12 cellular contexts compared by ENCODE assay signal in genomic region chr3:187017511-187018230, GRCh38.
DNase-seq lines count a peak whose midpoint lies in the region; ATAC-seq and TF ChIP-seq lines count a peak whose summit lies in the region.
"Had no signal": no experiment of that assay in that cellular context is flagged by ENCODE, and none has a peak within 500 bp of the region (broad histone marks: within the 10 kb centered on the region; RNA-seq: fewer than 3 reads in every experiment).

No MANE protein-coding gene starts in this region.

- intact Hi-C loops in A673 (cut with micrococcal nuclease; ENCODE audit: unreplicated experiment) (no loop called here), colonic mucosa (cut with DNase I) (no loop called here)

- no peak overlapping the region for H3K4me3 ChIP-seq in A673 (ENCODE audit: low read depth, low read length, poor library complexity, severe bottlenecking)
- H3K4me3 ChIP-seq in DOHH2 (ENCODE audit: low read length), result peak overlapping the region; percentile 68
- H3K4me3 ChIP-seq in colonic mucosa, result no peak overlapping the region
- H3K4me3 ChIP-seq: pancreas had no signal

- peak overlapping the region; percentile 85 for H3K4me2 ChIP-seq in DOHH2 (ENCODE audit: low read length)

- DNase-seq in A673 (ENCODE audit: low spot score), result no peak
- DNase-seq in colonic mucosa, result peak; percentile 15
- DNase-seq in memory B cell (ENCODE audit: low spot score in 2 of 2), result no peak
- no peak for DNase-seq in type B pancreatic cell (ENCODE audit: extremely low spot score, unreplicated experiment)
- DNase-seq in erythroblast (lab: John Stamatoyannopoulos, UW), result no peak
- DNase-seq in cerebellum (ENCODE audit: low spot score), result no peak
- DNase-seq: activated CD4-positive, CD25-positive, alpha-beta regulatory T cell; activated T-cell treated with anti-CD3 and anti-CD28 coated beads, Interleukin-2, amount 50 U/mL, for 24 hours; NCI-H1048; pancreas had no signal

- H3K36me3 ChIP-seq in A673 (ENCODE audit: insufficient read depth, low read length, poor library complexity, severe bottlenecking), result no peaks in the 10 kb centered on the region
- peaks cover 86% of the 10 kb centered on the region for H3K36me3 ChIP-seq in DOHH2 (ENCODE audit: control insufficient read depth, low read length)
- H3K36me3 ChIP-seq in colonic mucosa, result no peaks in the 10 kb centered on the region
- H3K36me3 ChIP-seq: pancreas had no signal

- H3K36me3 Mint-ChIP-seq in memory B cell (peaks cover 27% of the 10 kb centered on the region), type B pancreatic cell (peaks cover 7% of the 10 kb centered on the region)

- H3K27ac ChIP-seq in A673 (ENCODE audit: low read depth, low read length, poor library complexity, severe bottlenecking), result peak overlapping the region; percentile 29
- H3K27ac ChIP-seq in DOHH2 (ENCODE audit: low read depth, low read length), result peak overlapping the region; percentile 98
- H3K27ac ChIP-seq in colonic mucosa, result no peak overlapping the region
- H3K27ac ChIP-seq: pancreas had no signal

- no peaks in the 10 kb centered on the region for H3K9me3 ChIP-seq in A673 (ENCODE audit: low read depth, low read length, poor library complexity, severe bottlenecking)
- H3K9me3 ChIP-seq in DOHH2 (ENCODE audit: control insufficient read depth, insufficient read depth, low read length), result no peaks in the 10 kb centered on the region
- no peaks in the 10 kb centered on the region for H3K9me3 ChIP-seq in colonic mucosa
- H3K9me3 ChIP-seq: pancreas had no signal

- H3K79me2 ChIP-seq in DOHH2 (ENCODE audit: control insufficient read depth, low read length), result peaks cover 100% of the 10 kb centered on the region

- BruUV-seq in A673 (replicated peaks; lab: Mats Ljungman, UMichigan), result no TSS peak

- ATAC-seq in memory B cell (ENCODE audit: low read depth), result no peak
- ATAC-seq in HG03460 (IDR thresholded peaks at IDR 0.05; ENCODE audit: unreplicated experiment), result no peak
- ATAC-seq: pancreas had no signal

- no peak for TF ChIP-seq POLR2A in erythroblast (IDR thresholded peaks at IDR 0.05; ENCODE audit: low read length)

- H3K4me1 ChIP-seq in A673 (ENCODE audit: insufficient read depth, low read length, poor library complexity, severe bottlenecking), result peaks cover 18% of the 10 kb centered on the region
- H3K4me1 ChIP-seq in DOHH2 (ENCODE audit: control insufficient read depth, low read length), result peaks cover 100% of the 10 kb centered on the region
- no peaks in the 10 kb centered on the region for H3K4me1 ChIP-seq in colonic mucosa
- H3K4me1 ChIP-seq: pancreas had no signal

- peak overlapping the region; percentile 17 for H3K4me3 Mint-ChIP-seq in memory B cell
- no peak overlapping the region for H3K4me3 Mint-ChIP-seq in type B pancreatic cell
- H3K4me3 Mint-ChIP-seq: activated T-cell treated with anti-CD3 and anti-CD28 coated beads, Interleukin-2, amount 50 U/mL, for 24 hours had no signal

- H3K4me1 Mint-ChIP-seq in memory B cell, result peaks cover 65% of the 10 kb centered on the region
- H3K4me1 Mint-ChIP-seq in type B pancreatic cell (ENCODE audit: unreplicated experiment), result peaks cover 7% of the 10 kb centered on the region

- H3K27me3 Mint-ChIP-seq in memory B cell (no peaks in the 10 kb centered on the region), type B pancreatic cell (no peaks in the 10 kb centered on the region)
- H3K27me3 Mint-ChIP-seq: activated T-cell treated with anti-CD3 and anti-CD28 coated beads, Interleukin-2, amount 50 U/mL, for 24 hours had no signal

- peaks cover 59% of the 10 kb centered on the region for H3F3A ChIP-seq in DOHH2 (ENCODE audit: control insufficient read depth, insufficient read depth)

- no peaks in the 10 kb centered on the region for H3K9me2 ChIP-seq in DOHH2 (replicated peaks; ENCODE audit: control insufficient read depth, low read length)

- no peak overlapping the region for H3K9ac ChIP-seq in colonic mucosa (ENCODE audit: low read depth in 2 of 2, low read length in 2 of 2)

- H3K27ac Mint-ChIP-seq in memory B cell, result peak overlapping the region; percentile 96
- H3K27ac Mint-ChIP-seq in type B pancreatic cell, result no peak overlapping the region

- CTCF ChIA-PET in A673 (lab: Charles Lee), result no interaction called here

- no peak for TF ChIP-seq CTCF in A673 (conservative IDR thresholded peaks at IDR 0.05; ENCODE audit: low read depth, low read length)
- no peak for TF ChIP-seq CTCF in DOHH2 (IDR thresholded peaks at IDR 0.05; ENCODE audit: low read depth, low read length, poor library complexity, severe bottlenecking)
- no peak for TF ChIP-seq CTCF in colonic mucosa (IDR thresholded peaks at IDR 0.05)
- TF ChIP-seq CTCF in type B pancreatic cell (conservative IDR thresholded peaks at IDR 0.05), result no peak

- H3K9me3 Mint-ChIP-seq in memory B cell, result no peaks in the 10 kb centered on the region
- H3K9me3 Mint-ChIP-seq in type B pancreatic cell, result no peaks in the 10 kb centered on the region
- H3K9me3 Mint-ChIP-seq: activated T-cell treated with anti-CD3 and anti-CD28 coated beads, Interleukin-2, amount 50 U/mL, for 24 hours had no signal

- H3K27me3 ChIP-seq in A673 (replicated peaks; ENCODE audit: insufficient read depth, low read depth, low read length, poor library complexity) (no peaks in the 10 kb centered on the region), DOHH2 (ENCODE audit: control insufficient read depth, low read length) (no peaks in the 10 kb centered on the region), colonic mucosa (no peaks in the 10 kb centered on the region)
- H3K27me3 ChIP-seq: pancreas had no signal

- no peaks in the 10 kb centered on the region for H4K20me1 ChIP-seq in DOHH2 (ENCODE audit: control insufficient read depth, insufficient read depth, low read depth, low read length)

- POLR2A ChIA-PET in A673 (lab: Charles Lee; ENCODE audit: low non-redundant PET), result no interaction called here
